1 cellular context compared by ENCODE assay signal in genomic region chr20:22382742-22383141, GRCh38.
TF ChIP-seq lines count a peak whose summit lies in the region.

No MANE protein-coding gene starts in this region.

TF ChIP-seq in GM23338, 12 proteins besides CTCF, POLR2A, EP300 and RAD21 (continued from another document):
- TF ChIP-seq REST (IDR thresholded peaks at IDR 0.05; ENCODE audit: unreplicated experiment) (no peak), EZH2 (IDR thresholded peaks at IDR 0.05; ENCODE audit: low read depth, unreplicated experiment) (no peak), ZNF331 (CRISPR knock-in tag; IDR thresholded peaks at IDR 0.05; ENCODE audit: low read depth) (no peak), JUNB (IDR thresholded peaks at IDR 0.05; ENCODE audit: unreplicated experiment) (no peak), EZH2phosphoT487 (IDR thresholded peaks at IDR 0.05; ENCODE audit: unreplicated experiment) (no peak), ETS1 (IDR thresholded peaks at IDR 0.05) (no peak), NANOG (IDR thresholded peaks at IDR 0.05; ENCODE audit: borderline replicate concordance) (no peak), ZNF114 (CRISPR knock-in tag; IDR thresholded peaks at IDR 0.05) (no peak), ZNF462 (CRISPR knock-in tag; IDR thresholded peaks at IDR 0.05) (no peak)
TF ChIP-seq in GM23338: peak in this region for 0.
